In the genomic region with DNA sequence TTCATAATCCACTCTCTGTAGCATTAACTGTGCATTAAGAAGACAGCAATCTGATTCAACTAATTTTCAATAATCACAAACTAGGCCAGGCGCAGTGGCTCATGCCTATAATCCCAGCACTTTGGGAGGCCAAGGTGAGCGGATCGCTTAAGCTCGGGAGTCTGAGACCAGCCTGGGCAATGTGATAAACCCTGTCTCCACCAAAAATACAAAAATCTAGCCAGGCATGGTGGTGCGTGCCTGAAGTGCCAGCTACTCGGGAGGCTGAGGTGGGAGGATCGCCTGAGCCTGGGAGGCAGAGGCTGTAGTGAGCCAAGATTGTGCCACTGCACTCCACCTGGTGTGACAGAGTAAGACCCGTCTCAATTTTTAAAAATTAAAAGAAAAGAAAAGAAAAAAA, we compare ENCODE assay signal across 21 cellular contexts. TPM values are rescaled to one million over a fixed set of nuclear protein-coding genes. Genes with fewer than 3 reads are reported as not detected.
DNase-seq lines count a peak whose midpoint lies in the region; ATAC-seq and TF ChIP-seq lines count a peak whose summit lies in the region.
"Had no signal": no experiment of that assay in that cellular context is flagged by ENCODE, and none has a peak within 500 bp of the region (broad histone marks: within the 10 kb centered on the region; RNA-seq: fewer than 3 reads in every experiment).

No MANE protein-coding gene starts in this region.

- DNase-seq in CD4-positive, alpha-beta memory T cell, result no peak
- DNase-seq in T-helper 17 cell (no peak), memory B cell (ENCODE audit: low spot score in 2 of 2) (no peak), adrenal gland (no peak)
- DNase-seq in stimulated activated naive B cell treated with anti-CD40 and anti-IgM and Interleukin-4, amounts not matched to agents 10 μg/mL and 1 μg/mL and 100 μg/mL, for 72 hours, result no peak
- DNase-seq: Caco-2, GDM1, H9, Kasumi-1, MG63, NCI-H1048, NCI-H1436, NCI-H1930, NCI-H345, NCI-H524 treated with DMSO at 0.1 percent for 48 hours, PC-9, SJCRH30 had no signal

- POLR2A ChIA-PET in CD4-positive, alpha-beta memory T cell (lab: Charles Lee; ENCODE audit: partially characterized antibody), result interaction anchor here (1.1 kb wide), 1 partner anchor 10 kb away, joined by 3 read pairs; no protein-coding TSS in a partner anchor

- H3K4me3 Mint-ChIP-seq in CD4-positive, alpha-beta memory T cell, result peak overlapping the region in 1 of 8 donors; percentile 18
- H3K4me3 Mint-ChIP-seq in T-helper 17 cell (peak overlapping the region; percentile 28), memory B cell (no peak overlapping the region)
- H3K4me3 Mint-ChIP-seq in stimulated activated naive B cell treated with anti-CD40 and anti-IgM and Interleukin-4, amounts not matched to agents 10 μg/mL and 1 μg/mL and 100 μg/mL, for 72 hours, result peak overlapping the region in 1 of 2 donors; percentile 10
- H3K4me3 Mint-ChIP-seq: H9 had no signal

- H3K4me1 Mint-ChIP-seq in CD4-positive, alpha-beta memory T cell, result peaks cover 51 to 69% (median 58%) of the 10 kb centered on the region in 4 donors
- H3K4me1 Mint-ChIP-seq in T-helper 17 cell (peaks cover 45% of the 10 kb centered on the region), memory B cell (peaks cover 45% of the 10 kb centered on the region)
- H3K4me1 Mint-ChIP-seq in stimulated activated naive B cell treated with anti-CD40 and anti-IgM and Interleukin-4, amounts not matched to agents 10 μg/mL and 1 μg/mL and 100 μg/mL, for 72 hours, result peaks cover 51 to 70% of the 10 kb centered on the region in 2 donors

- H3K4me1 ChIP-seq in CD4-positive, alpha-beta memory T cell (ENCODE audit: insufficient read depth, low read length), result peaks cover 50% of the 10 kb centered on the region
- H3K4me1 ChIP-seq in adrenal gland (replicated peaks in 1 of 2), result peaks cover 10 to 17% of the 10 kb centered on the region in 2 donors

- WGBS in adrenal gland, 4 donors, result 97 to 99% (median 98%) methylated on average over 8 of the region's 8 CpGs

- no peaks in the 10 kb centered on the region for H3K36me3 ChIP-seq in CD4-positive, alpha-beta memory T cell (ENCODE audit: insufficient read depth, low read length)
- no peaks in the 10 kb centered on the region for H3K36me3 ChIP-seq in adrenal gland (replicated peaks in 1 of 2)
- H3K36me3 ChIP-seq: MG63, SJCRH30 had no signal

- H3K27me3 ChIP-seq in CD4-positive, alpha-beta memory T cell (ENCODE audit: insufficient read depth, low read length), result no peaks in the 10 kb centered on the region
- no peaks in the 10 kb centered on the region for H3K27me3 ChIP-seq in adrenal gland
- H3K27me3 ChIP-seq: MG63, SJCRH30 had no signal

- H3K27me3 Mint-ChIP-seq in CD4-positive, alpha-beta memory T cell, result no peaks in the 10 kb centered on the region
- no peaks in the 10 kb centered on the region for H3K27me3 Mint-ChIP-seq in T-helper 17 cell
- no peaks in the 10 kb centered on the region for H3K27me3 Mint-ChIP-seq in memory B cell
- no peaks in the 10 kb centered on the region for H3K27me3 Mint-ChIP-seq in stimulated activated naive B cell treated with anti-CD40 and anti-IgM and Interleukin-4, amounts not matched to agents 10 μg/mL and 1 μg/mL and 100 μg/mL, for 72 hours
- H3K27me3 Mint-ChIP-seq: IgD-negative memory B cell had no signal

- peak overlapping the region in 5 of 7 donors; percentile 42 to 91 (median 76) for H3K27ac Mint-ChIP-seq in CD4-positive, alpha-beta memory T cell
- H3K27ac Mint-ChIP-seq in T-helper 17 cell (peak overlapping the region; percentile 84), memory B cell (peak overlapping the region; percentile 97)
- peak overlapping the region; percentile 96 for H3K27ac Mint-ChIP-seq in stimulated activated naive B cell treated with anti-CD40 and anti-IgM and Interleukin-4, amounts not matched to agents 10 μg/mL and 1 μg/mL and 100 μg/mL, for 72 hours

- H3K27ac ChIP-seq in CD4-positive, alpha-beta memory T cell (ENCODE audit: low read depth, low read length), result no peak overlapping the region
- no peak overlapping the region for H3K27ac ChIP-seq in adrenal gland
- H3K27ac ChIP-seq: C4-2B, SJCRH30 had no signal

- H3K36me3 Mint-ChIP-seq in CD4-positive, alpha-beta memory T cell, result peaks cover 6 to 7% of the 10 kb centered on the region in 2 donors
- no peaks in the 10 kb centered on the region for H3K36me3 Mint-ChIP-seq in T-helper 17 cell (ENCODE audit: low read depth)
- peaks cover 14% of the 10 kb centered on the region for H3K36me3 Mint-ChIP-seq in memory B cell
- H3K36me3 Mint-ChIP-seq in stimulated activated naive B cell treated with anti-CD40 and anti-IgM and Interleukin-4, amounts not matched to agents 10 μg/mL and 1 μg/mL and 100 μg/mL, for 72 hours, result peaks cover 9 to 24% of the 10 kb centered on the region in 2 donors

- intact Hi-C loops in CD4-positive, alpha-beta memory T cell (cut with micrococcal nuclease), result no loop called here
- intact Hi-C loops in adrenal gland (cut with DNase I), result no loop called here

- ATAC-seq in T-helper 17 cell, result no peak
- no peak for ATAC-seq in memory B cell (ENCODE audit: low read depth)
- ATAC-seq in stimulated activated naive B cell treated with anti-CD40 and anti-IgM and Interleukin-4, amounts not matched to agents 10 μg/mL and 1 μg/mL and 100 μg/mL, for 72 hours (replicated peaks), result no peak
- no peak for ATAC-seq in GM19351 (IDR thresholded peaks at IDR 0.05; ENCODE audit: unreplicated experiment)
- no peak for ATAC-seq in HG02852 (IDR thresholded peaks at IDR 0.05; ENCODE audit: unreplicated experiment)

- CTCF ChIA-PET in CD4-positive, alpha-beta memory T cell (lab: Charles Lee; ENCODE audit: partially characterized antibody), result interaction anchor here (0.6 kb wide), 1 partner anchor 14 kb away, joined by 5 read pairs; no protein-coding TSS in a partner anchor

- TF ChIP-seq POLR2A in adrenal gland (IDR thresholded peaks at IDR 0.05), result no peak

- no peaks in the 10 kb centered on the region for H3K9me3 ChIP-seq in CD4-positive, alpha-beta memory T cell (ENCODE audit: control insufficient read depth in 1 of 2, low read length in 2 of 2)
- no peaks in the 10 kb centered on the region for H3K9me3 ChIP-seq in T-helper 17 cell (ENCODE audit: control insufficient read depth, low read length, poor library complexity, severe bottlenecking)
- H3K9me3 ChIP-seq in adrenal gland (replicated peaks in 1 of 3), result no peaks in the 10 kb centered on the region
- H3K9me3 ChIP-seq: Caco-2, MG63 had no signal

- H3K4me3 ChIP-seq in CD4-positive, alpha-beta memory T cell (ENCODE audit: low read length in 2 of 2), result no peak overlapping the region
- H3K4me3 ChIP-seq in adrenal gland, result no peak overlapping the region
- H3K4me3 ChIP-seq: MG63, PC-9, SJCRH30 had no signal

- H3K9me3 Mint-ChIP-seq in CD4-positive, alpha-beta memory T cell, result no peaks in the 10 kb centered on the region
- no peaks in the 10 kb centered on the region for H3K9me3 Mint-ChIP-seq in memory B cell
- peaks cover 0 to 10% of the 10 kb centered on the region in 2 donors for H3K9me3 Mint-ChIP-seq in stimulated activated naive B cell treated with anti-CD40 and anti-IgM and Interleukin-4, amounts not matched to agents 10 μg/mL and 1 μg/mL and 100 μg/mL, for 72 hours
- H3K9me3 Mint-ChIP-seq: IgD-negative memory B cell had no signal

- TF ChIP-seq CTCF in adrenal gland (IDR thresholded peaks at IDR 0.05), result no peak

RNA-seq across cellular contexts. Expression of a gene that starts 29.5 kb away (rescaled TPM):
- total RNA-seq in CD4-positive, alpha-beta memory T cell, result 10 to 100 TPM; 83.2 to 88.5 TPM
- polyA plus RNA-seq in CD4-positive, alpha-beta memory T cell, result 10 to 100 TPM; 20.4 to 41.0 TPM
- total RNA-seq in T-helper 17 cell (10 to 100 TPM; 32.9 to 37.7 TPM), adrenal gland (10 to 100 TPM in 6 of 8 donors, 1 to 10 TPM in 2; 7.1 to 26.9 (median 21.4) TPM)
- polyA plus RNA-seq in adrenal gland, result 10 to 100 TPM in 1 of 3 donors, 1 to 10 TPM in 2; 6.5 to 12.3 (median 7.4) TPM

RNA-seq across cellular contexts. Expression of a gene that starts 32.0 kb away (rescaled TPM):
- 10 to 100 TPM; 56.7 to 58.0 TPM for total RNA-seq in CD4-positive, alpha-beta memory T cell
- polyA plus RNA-seq in CD4-positive, alpha-beta memory T cell, result 100 to 1,000 TPM; 126 to 159 TPM
- total RNA-seq in T-helper 17 cell (10 to 100 TPM; 39.2 to 44.4 TPM), adrenal gland (100 to 1,000 TPM in 2 of 8 donors, 10 to 100 TPM in 6; 55.9 to 159 (median 66.8) TPM)
- polyA plus RNA-seq in adrenal gland, result 100 to 1,000 TPM in 1 of 3 donors, 10 to 100 TPM in 2; 33.4 to 128 (median 56.2) TPM
